ENCODE assay signal across 1 cellular context in genomic region chr6:149212892-149213786, GRCh38.
TF ChIP-seq lines count a peak whose summit lies in the region.

No MANE protein-coding gene starts in this region.

TF ChIP-seq in IMR-90, 13 proteins besides CTCF, POLR2A, EP300 and RAD21 (continued from another document):
- TF ChIP-seq, protein P1, sequence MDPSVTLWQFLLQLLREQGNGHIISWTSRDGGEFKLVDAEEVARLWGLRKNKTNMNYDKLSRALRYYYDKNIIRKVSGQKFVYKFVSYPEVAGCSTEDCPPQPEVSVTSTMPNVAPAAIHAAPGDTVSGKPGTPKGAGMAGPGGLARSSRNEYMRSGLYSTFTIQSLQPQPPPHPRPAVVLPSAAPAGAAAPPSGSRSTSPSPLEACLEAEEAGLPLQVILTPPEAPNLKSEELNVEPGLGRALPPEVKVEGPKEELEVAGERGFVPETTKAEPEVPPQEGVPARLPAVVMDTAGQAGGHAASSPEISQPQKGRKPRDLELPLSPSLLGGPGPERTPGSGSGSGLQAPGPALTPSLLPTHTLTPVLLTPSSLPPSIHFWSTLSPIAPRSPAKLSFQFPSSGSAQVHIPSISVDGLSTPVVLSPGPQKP (IDR thresholded peaks at IDR 0.05; ENCODE audit: borderline replicate concordance, low read depth, low read length): no peak
- TF ChIP-seq BHLHE40 (IDR thresholded peaks at IDR 0.05; ENCODE audit: low read depth, low read length) (no peak), SMC3 (IDR thresholded peaks at IDR 0.05; ENCODE audit: low read depth, low read length) (no peak), NFE2L2 (IDR thresholded peaks at IDR 0.05; ENCODE audit: low read depth, low read length) (no peak), CHD1 (IDR thresholded peaks at IDR 0.05; ENCODE audit: low read depth, low read length) (no peak), MXI1 (IDR thresholded peaks at IDR 0.05; ENCODE audit: borderline replicate concordance, low read depth, low read length) (no peak), MAZ (IDR thresholded peaks at IDR 0.05; ENCODE audit: borderline replicate concordance, low read depth, low read length) (no peak)
